In genomic region chr2:98564541-98565164, GRCh38 we compare ENCODE assay signal across 1 cellular context.
TF ChIP-seq lines count a peak whose summit lies in the region.

No MANE protein-coding gene starts in this region.

TF ChIP-seq in HepG2, 621 proteins besides CTCF, POLR2A, EP300 and RAD21 (continued from another document):
- no peak for TF ChIP-seq GABPA (IDR thresholded peaks at IDR 0.05; ENCODE audit: low read depth, low read length)
- TF ChIP-seq GABPA (CRISPR knock-in tag; IDR thresholded peaks at IDR 0.05; ENCODE audit: low read depth): peak; percentile 82
- TF ChIP-seq CHD2 (IDR thresholded peaks at IDR 0.05; ENCODE audit: low read depth, low read length): no peak
- no peak for TF ChIP-seq ZC3H4 (CRISPR knock-in tag; IDR thresholded peaks at IDR 0.05; ENCODE audit: borderline replicate concordance)
- no peak for TF ChIP-seq NFATC3 (CRISPR knock-in tag; IDR thresholded peaks at IDR 0.05)
- TF ChIP-seq KAT7 (CRISPR knock-in tag; IDR thresholded peaks at IDR 0.05; ENCODE audit: borderline replicate concordance): no peak
- TF ChIP-seq ZKSCAN8 (CRISPR knock-in tag; IDR thresholded peaks at IDR 0.05; ENCODE audit: borderline replicate concordance): no peak
- TF ChIP-seq MAX (IDR thresholded peaks at IDR 0.05): peak; percentile 23; the same call in 1 of the 2 replicates
- TF ChIP-seq FOXO4 (CRISPR knock-in tag; conservative IDR thresholded peaks at IDR 0.05): no peak
- no peak for TF ChIP-seq ZNF761 (CRISPR knock-in tag; conservative IDR thresholded peaks at IDR 0.05)
- no peak for TF ChIP-seq MLXIP (CRISPR knock-in tag; IDR thresholded peaks at IDR 0.05; ENCODE audit: borderline replicate concordance)
- no peak for TF ChIP-seq USF2 (IDR thresholded peaks at IDR 0.05; ENCODE audit: low read depth, low read length)
- TF ChIP-seq USF2 (CRISPR knock-in tag; IDR thresholded peaks at IDR 0.05; ENCODE audit: borderline replicate concordance): no peak
- peak; percentile 19; the same call in 1 of the 2 replicates for TF ChIP-seq ZNF687 (CRISPR knock-in tag; IDR thresholded peaks at IDR 0.05)
- TF ChIP-seq SAP130 (CRISPR knock-in tag; IDR thresholded peaks at IDR 0.05; ENCODE audit: low read depth): 0 out of 2 replicates have a peak, but pooled peaks have one; percentile 16
- no peak for TF ChIP-seq ZNF121 (CRISPR knock-in tag; IDR thresholded peaks at IDR 0.05)
- TF ChIP-seq AKAP8 (CRISPR knock-in tag; IDR thresholded peaks at IDR 0.05): no peak
- no peak for TF ChIP-seq GPN1 (CRISPR knock-in tag; IDR thresholded peaks at IDR 0.05; ENCODE audit: borderline replicate concordance)
- TF ChIP-seq ZNF691 (CRISPR knock-in tag; IDR thresholded peaks at IDR 0.05; ENCODE audit: borderline replicate concordance, low read depth): no peak
- no peak for TF ChIP-seq POLR2AphosphoS5 (IDR thresholded peaks at IDR 0.05; ENCODE audit: low read depth, low read length)
- no peak for TF ChIP-seq PHF20 (CRISPR knock-in tag; IDR thresholded peaks at IDR 0.05)
- no peak for TF ChIP-seq ZNF850 (CRISPR knock-in tag; conservative IDR thresholded peaks at IDR 0.05)
- no peak for TF ChIP-seq ZNF354B (CRISPR knock-in tag; IDR thresholded peaks at IDR 0.05)
- no peak for TF ChIP-seq NRL (CRISPR knock-in tag; IDR thresholded peaks at IDR 0.05; ENCODE audit: borderline replicate concordance)
- TF ChIP-seq ZNF235 (CRISPR knock-in tag; IDR thresholded peaks at IDR 0.05; ENCODE audit: borderline replicate concordance): no peak
- TF ChIP-seq ETV5 (CRISPR knock-in tag; IDR thresholded peaks at IDR 0.05; ENCODE audit: borderline replicate concordance): peak; percentile 20; the same call in 1 of the 2 replicates
- TF ChIP-seq ZNF264 (CRISPR knock-in tag; IDR thresholded peaks at IDR 0.05): no peak
- no peak for TF ChIP-seq ZNF142 (CRISPR knock-in tag; IDR thresholded peaks at IDR 0.05)
- no peak for TF ChIP-seq HDAC2 (CRISPR knock-in tag; IDR thresholded peaks at IDR 0.05)
- no peak for TF ChIP-seq ZNF512 (CRISPR knock-in tag; IDR thresholded peaks at IDR 0.05)
